In the genomic region with DNA sequence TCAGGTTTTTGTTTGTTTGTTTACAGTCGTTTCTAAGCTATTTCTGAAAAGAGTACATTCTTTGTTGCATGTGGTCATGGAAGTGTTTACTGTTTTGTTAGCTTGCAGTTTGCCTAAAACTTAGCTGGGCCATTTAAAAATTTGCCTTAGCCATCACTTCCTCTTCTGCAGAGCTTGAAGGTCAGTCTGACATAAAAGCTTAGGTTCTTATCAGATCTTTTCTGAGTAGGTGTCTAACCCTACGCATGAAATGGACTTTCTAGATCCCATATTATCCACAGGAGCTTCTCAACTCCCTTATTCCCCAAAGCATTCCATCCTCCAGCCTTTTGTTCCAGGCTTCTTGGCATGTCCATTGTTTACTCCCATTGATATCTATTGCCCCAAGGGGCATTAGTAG, we compare ENCODE assay signal across 31 cellular contexts.
"Had no signal": no experiment of that assay in that cellular context is flagged by ENCODE, and none has a peak within 500 bp of the region (broad histone marks: within the 10 kb centered on the region; RNA-seq: fewer than 3 reads in every experiment).

No MANE protein-coding gene starts in this region.

- H3K4me3 ChIP-seq: PC-9 had no signal

- H3K4me2 ChIP-seq: KMS-11, PC-9 had no signal

- H3K9ac ChIP-seq: KMS-11 had no signal

- H3K27ac ChIP-seq: KMS-11, PC-9, RWPE1, WERI-Rb-1 had no signal

- DNase-seq: activated CD4-positive, alpha-beta T cell treated with anti-CD3 and anti-CD28 coated beads for 1 hour; activated CD4-positive, alpha-beta T cell treated with anti-CD3 and anti-CD28 coated beads, Interleukin-2, amount 10 ng/mL, durations not matched to agents 24 days and 14 days; activated CD4-positive, alpha-beta T cell treated with anti-CD3 and anti-CD28 coated beads, Interleukin-2, amount 50 U/mL, for 4 hours; activated CD4-positive, CD25-positive, alpha-beta regulatory T cell; activated CD8-positive, alpha-beta T cell treated with anti-CD3 and anti-CD28 coated beads for 36 hours; activated gamma-delta T cell treated with Interleukin-2 at 50 U/mL for 16 hours; activated naive CD4-positive, alpha-beta T cell treated with anti-CD3 and anti-CD28 coated beads for 36 hours; activated naive CD8-positive, alpha-beta T cell treated with anti-CD3 and anti-CD28 coated beads, Interleukin-2, amount 50 U/mL, for 24 hours; activated T-cell treated with anti-CD3 and anti-CD28 coated beads, Interleukin-2, amount 50 U/mL, for 24 hours; anterior cingulate cortex; central memory CD4-positive, alpha-beta T cell; MV-4-11; NCI-H1092 treated with DMSO at 0.1 percent for 48 hours; NCI-H1417; NCI-H146; NCI-H187; NCI-H2029 treated with DMSO at 0.1 percent for 48 hours; NCI-H2107; NCI-H2171; NCI-H510A; NCI-H526; NCI-H748 treated with DMSO at 0.1 percent for 48 hours; NK-92 treated with Interleukin-12 subunit alpha and Interleukin-12 subunit beta, amount 100 ng/mL, for 24 hours; PC-9; SIG-M5; T-helper 1 cell; T-helper 2 cell; T-helper 9 cell; WERI-Rb-1 had no signal
